8 cellular contexts compared by ENCODE assay signal in the genomic region with DNA sequence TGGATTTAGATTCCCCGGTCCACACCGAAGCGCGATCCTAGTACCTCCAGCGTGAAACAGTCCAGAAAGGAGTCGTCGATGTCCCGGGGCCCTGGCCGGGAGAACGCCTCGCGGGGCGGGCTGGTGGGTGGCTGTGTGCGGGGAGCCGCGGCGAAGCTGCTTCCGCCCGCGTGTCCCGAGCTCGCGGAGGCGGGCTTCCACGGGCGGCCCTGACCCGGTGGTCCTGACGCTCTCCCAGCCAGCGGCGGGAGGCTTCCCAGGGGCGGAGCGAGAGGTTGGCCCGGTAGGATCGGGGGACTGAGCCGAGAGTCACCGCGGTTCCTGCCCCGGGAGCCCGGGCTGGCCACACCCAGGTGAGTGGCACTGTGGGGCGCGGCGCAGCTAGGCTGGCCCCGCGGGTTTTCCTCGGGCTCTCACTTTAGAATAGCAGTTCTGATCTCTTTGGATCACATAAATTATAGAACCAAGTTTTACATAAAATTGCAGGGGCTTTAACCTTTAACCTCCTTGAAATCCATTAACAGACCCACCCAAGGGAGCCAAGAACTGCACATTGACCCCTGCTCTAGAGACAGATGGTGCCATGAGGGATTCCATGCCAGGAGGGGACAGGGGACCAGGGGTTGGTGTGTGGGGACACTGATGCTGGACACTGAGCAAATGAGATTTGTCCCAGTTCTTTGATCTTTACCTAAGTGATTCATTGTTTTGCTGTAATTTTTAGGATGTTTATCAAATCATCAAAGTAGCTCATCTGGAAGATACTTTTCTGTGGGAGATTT. TPM values are rescaled to one million over a fixed set of nuclear protein-coding genes. Genes with fewer than 3 reads are reported as not detected.
A peak's percentile ranks its signal among the peaks of the same experiment; 100 is the strongest.
DNase-seq lines count a peak whose midpoint lies in the region; ATAC-seq and TF ChIP-seq lines count a peak whose summit lies in the region.

No MANE protein-coding gene starts in this region.

- H3K36me3 Mint-ChIP-seq in activated T-helper 17 cell treated with anti-CD3 and anti-CD28 coated beads, Interleukin-2, amount 50 U/mL, for 72 hours (ENCODE audit: low read depth) = no peaks in the 10 kb centered on the region
- no peaks in the 10 kb centered on the region for H3K36me3 Mint-ChIP-seq in glutamatergic neuron (ENCODE audit: unreplicated experiment)

- no peaks in the 10 kb centered on the region for H3K4me1 Mint-ChIP-seq in activated T-helper 17 cell treated with anti-CD3 and anti-CD28 coated beads, Interleukin-2, amount 50 U/mL, for 72 hours
- H3K4me1 Mint-ChIP-seq in glutamatergic neuron (ENCODE audit: low read depth, unreplicated experiment) = peaks cover 11% of the 10 kb centered on the region

- ATAC-seq in activated T-helper 17 cell treated with anti-CD3 and anti-CD28 coated beads, Interleukin-2, amount 50 U/mL, for 72 hours (replicated peaks) = peak; percentile 49
- no peak for ATAC-seq in GM18907 (IDR thresholded peaks at IDR 0.05; ENCODE audit: unreplicated experiment)

- no peak overlapping the region for H3K27ac Mint-ChIP-seq in activated T-helper 17 cell treated with anti-CD3 and anti-CD28 coated beads, Interleukin-2, amount 50 U/mL, for 72 hours
- H3K27ac Mint-ChIP-seq in glutamatergic neuron (ENCODE audit: unreplicated experiment) = no peak overlapping the region

- H3K4me3 Mint-ChIP-seq in activated T-helper 17 cell treated with anti-CD3 and anti-CD28 coated beads, Interleukin-2, amount 50 U/mL, for 72 hours = peak overlapping the region; percentile 54
- peak overlapping the region; percentile 80 for H3K4me3 Mint-ChIP-seq in glutamatergic neuron (ENCODE audit: unreplicated experiment)

- TF ChIP-seq CTCF in glutamatergic neuron (IDR thresholded peaks at IDR 0.05; ENCODE audit: partially characterized antibody, unreplicated experiment) = no peak

- peak; percentile 2 for DNase-seq in ELR (ENCODE audit: low read depth)
- peak; percentile 47 for DNase-seq in glutamatergic neuron
- DNase-seq in retina = peak; percentile 60
- DNase-seq in epidermal melanocyte (ENCODE audit: insufficient read length, low spot score) = no peak
- no peak for DNase-seq in globus pallidus (ENCODE audit: low spot score)
- no peak for DNase-seq in NCI-H510A (lab: John Stamatoyannopoulos, UW)

- H3K9me3 Mint-ChIP-seq in activated T-helper 17 cell treated with anti-CD3 and anti-CD28 coated beads, Interleukin-2, amount 50 U/mL, for 72 hours = no peaks in the 10 kb centered on the region
- peaks cover 3% of the 10 kb centered on the region for H3K9me3 Mint-ChIP-seq in glutamatergic neuron (ENCODE audit: unreplicated experiment)

- H3K27me3 Mint-ChIP-seq in activated T-helper 17 cell treated with anti-CD3 and anti-CD28 coated beads, Interleukin-2, amount 50 U/mL, for 72 hours = peaks cover 35% of the 10 kb centered on the region
- peaks cover 3% of the 10 kb centered on the region for H3K27me3 Mint-ChIP-seq in glutamatergic neuron (ENCODE audit: unreplicated experiment)

RNA-seq across cellular contexts. Expression of gene IL31RA, which starts 29.2 kb away (rescaled TPM):
- total RNA-seq in activated T-helper 17 cell treated with anti-CD3 and anti-CD28 coated beads, Interleukin-2, amount 50 U/mL, for 72 hours = under 1 TPM in 1 of 2 donors, not detected in 1; 0.37 TPM
- not detected for total RNA-seq in glutamatergic neuron (ENCODE audit: unreplicated experiment)

Comparison
In these comparisons a context has a peak if more than half of its experiments do, and no peak if none do; other contexts are left out.
1. DNase-seq: peak in ELR (single experiment), glutamatergic neuron (single experiment) and retina (single experiment); none in epidermal melanocyte (single experiment), globus pallidus (single experiment) and NCI-H510A (single experiment).